In genomic region chr7:6636741-6637543, GRCh38 we compare ENCODE assay signal across 8 cellular contexts. TPM values are rescaled to one million over a fixed set of nuclear protein-coding genes. Genes with fewer than 3 reads are reported as not detected.
DNase-seq lines count a peak whose midpoint lies in the region; ATAC-seq and TF ChIP-seq lines count a peak whose summit lies in the region.

TSS of gene ZNF316 (plus strand) at chr7:6637318. CDS start at chr7:6642410, 5,092 bp downstream.

- peak within 1 kb of the TSS; percentile 86 to 97 (median 94) for H3K27ac Mint-ChIP-seq in CD8-positive, alpha-beta memory T cell
- H3K27ac Mint-ChIP-seq in T-helper 2 cell treated with Interferon-gamma antibody and Interleukin-4, amounts not matched to agents 5 μg/mL and 100 μg/mL, for 36 hours: peak within 1 kb of the TSS; percentile 81

- H3K27me3 Mint-ChIP-seq in CD8-positive, alpha-beta memory T cell: no peaks in the 10 kb centered on the region
- H3K27me3 Mint-ChIP-seq in T-helper 2 cell treated with Interferon-gamma antibody and Interleukin-4, amounts not matched to agents 5 μg/mL and 100 μg/mL, for 36 hours (ENCODE audit: low read depth): no peaks in the 10 kb centered on the region

- peaks cover 22% of the 10 kb centered on the region for H3K4me1 ChIP-seq in CD8-positive, alpha-beta memory T cell (ENCODE audit: insufficient read depth, low read length)
- peaks cover 2% of the 10 kb centered on the region; the same call in 1 of the 2 replicates for H3K4me1 ChIP-seq in iPS DF 6.9 (ENCODE audit: control insufficient read depth, insufficient read depth, low read length)
- peaks cover 0 to 31% (median 26%) of the 10 kb centered on the region in 4 donors for H3K4me1 ChIP-seq in sigmoid colon

- H3K36me3 ChIP-seq in CD8-positive, alpha-beta memory T cell (ENCODE audit: insufficient read depth, low read length): no peaks in the 10 kb centered on the region
- 0 out of 2 replicates have a peak, but pooled peaks cover 2% of the 10 kb centered on the region for H3K36me3 ChIP-seq in iPS DF 6.9 (ENCODE audit: control insufficient read depth, insufficient read depth, low read length)
- H3K36me3 ChIP-seq in sigmoid colon: peaks cover 0 to 16% (median 4%) of the 10 kb centered on the region in 4 donors

- no peak for TF ChIP-seq CTCF in sigmoid colon (IDR thresholded peaks at IDR 0.05)

- peak; percentile 54 for ATAC-seq in GM19395 (IDR thresholded peaks at IDR 0.05; ENCODE audit: unreplicated experiment)
- ATAC-seq in HG03521 (IDR thresholded peaks at IDR 0.05; ENCODE audit: unreplicated experiment): peak; percentile 57

- WGBS in iPS DF 6.9 (ENCODE audit: insufficient coverage, insufficient read length): no CpG with 5 or more reads among the region's 104 CpGs
- WGBS in sigmoid colon, 2 donors: 1 to 2% methylated on average over 104 of the region's 104 CpGs

- no peak for TF ChIP-seq EP300 in sigmoid colon (IDR thresholded peaks at IDR 0.05)

- CTCF ChIA-PET in CD8-positive, alpha-beta memory T cell (lab: Charles Lee): interaction anchor here (1.0 to 2.1 kb wide), 3 partner anchors 16 to 114 kb away, joined by 3 to 11 read pairs (median 4); no protein-coding TSS in a partner anchor

- H3K27me3 ChIP-seq in CD8-positive, alpha-beta memory T cell (ENCODE audit: insufficient read depth, low read length, poor library complexity, severe bottlenecking): no peaks in the 10 kb centered on the region
- H3K27me3 ChIP-seq in iPS DF 6.9 (ENCODE audit: control insufficient read depth, insufficient read depth, low read length): no peaks in the 10 kb centered on the region
- H3K27me3 ChIP-seq in sigmoid colon: no peaks in the 10 kb centered on the region

- POLR2A ChIA-PET in CD8-positive, alpha-beta memory T cell (lab: Charles Lee): interaction anchor here (1.0 kb wide), 2 partner anchors 16 to 47 kb away, joined by 3 to 6 read pairs; partner anchors contain the start of gene INTS15

- H3K9me3 ChIP-seq in CD8-positive, alpha-beta memory T cell (ENCODE audit: low read length): no peaks in the 10 kb centered on the region
- no peaks in the 10 kb centered on the region for H3K9me3 ChIP-seq in iPS DF 6.9 (ENCODE audit: control insufficient read depth, insufficient read depth, low read length)
- no peaks in the 10 kb centered on the region for H3K9me3 ChIP-seq in sigmoid colon

- no peaks in the 10 kb centered on the region for H3K9me3 Mint-ChIP-seq in CD8-positive, alpha-beta memory T cell
- no peaks in the 10 kb centered on the region for H3K9me3 Mint-ChIP-seq in T-helper 2 cell treated with Interferon-gamma antibody and Interleukin-4, amounts not matched to agents 5 μg/mL and 100 μg/mL, for 36 hours

- intact Hi-C loops in sigmoid colon (cut with DNase I): no loop called here

- peak within 1 kb of the TSS; percentile 50 for H3K4me3 ChIP-seq in CD8-positive, alpha-beta memory T cell (ENCODE audit: low read length)
- peak within 1 kb of the TSS; percentile 87; the same call in 1 of the 2 replicates for H3K4me3 ChIP-seq in iPS DF 6.9 (ENCODE audit: low read length)
- peak within 1 kb of the TSS; percentile 83 to 98 (median 95) for H3K4me3 ChIP-seq in sigmoid colon

- H3K27ac ChIP-seq in CD8-positive, alpha-beta memory T cell (ENCODE audit: low read depth, low read length): peak within 1 kb of the TSS; percentile 61
- H3K27ac ChIP-seq in iPS DF 6.9 (ENCODE audit: low read length): no peak within 1 kb of the TSS
- peak within 1 kb of the TSS; percentile 81 to 84 (median 83) for H3K27ac ChIP-seq in sigmoid colon

- H3K4me1 Mint-ChIP-seq in CD8-positive, alpha-beta memory T cell: peaks cover 25 to 44% (median 31%) of the 10 kb centered on the region in 3 donors
- H3K4me1 Mint-ChIP-seq in T-helper 2 cell treated with Interferon-gamma antibody and Interleukin-4, amounts not matched to agents 5 μg/mL and 100 μg/mL, for 36 hours (ENCODE audit: low read depth): peaks cover 18% of the 10 kb centered on the region

- DNase-seq in CD8-positive, alpha-beta memory T cell: peak; percentile 44 to 68 (median 54)
- DNase-seq in T-helper 2 cell treated with Interferon-gamma antibody and Interleukin-4, amounts not matched to agents 5 μg/mL and 100 μg/mL, for 36 hours (ENCODE audit: low spot score): peak; percentile 67
- DNase-seq in astrocyte of the hippocampus (ENCODE audit: low read depth, low spot score) (peak; percentile 78), iPS DF 6.9 (ENCODE audit: low read depth, low spot score) (no peak), sigmoid colon (peak; percentile 82), NCI-H187 (lab: John Stamatoyannopoulos, UW) (no peak)

- H3K36me3 Mint-ChIP-seq in CD8-positive, alpha-beta memory T cell: peaks cover 0 to 32% (median 4%) of the 10 kb centered on the region in 3 donors
- peaks cover 25% of the 10 kb centered on the region for H3K36me3 Mint-ChIP-seq in T-helper 2 cell treated with Interferon-gamma antibody and Interleukin-4, amounts not matched to agents 5 μg/mL and 100 μg/mL, for 36 hours (ENCODE audit: low read depth)

- peak within 1 kb of the TSS; percentile 85 to 90 (median 88) for H3K4me3 Mint-ChIP-seq in CD8-positive, alpha-beta memory T cell
- peak within 1 kb of the TSS; percentile 89 for H3K4me3 Mint-ChIP-seq in T-helper 2 cell treated with Interferon-gamma antibody and Interleukin-4, amounts not matched to agents 5 μg/mL and 100 μg/mL, for 36 hours

- no peak for TF ChIP-seq POLR2A in sigmoid colon (IDR thresholded peaks at IDR 0.05)

RNA-seq across cellular contexts. Expression of gene ZNF316, which starts in this region (rescaled TPM):
- 10 to 100 TPM; 26.5 TPM for total RNA-seq in CD8-positive, alpha-beta memory T cell
- polyA plus RNA-seq in CD8-positive, alpha-beta memory T cell: 5.2 TPM
- total RNA-seq in sigmoid colon: 10 to 100 TPM; 10.2 to 49.6 (median 17.2) TPM
- 10 to 100 TPM in 1 of 3 donors, 1 to 10 TPM in 2; 3.6 to 17.3 (median 5.3) TPM for polyA plus RNA-seq in sigmoid colon

Comparison
In these comparisons a context has a peak if more than half of its experiments do, and no peak if none do; other contexts are left out.
1. DNase-seq: peak in CD8-positive, alpha-beta memory T cell (5 of 5), T-helper 2 cell treated with Interferon-gamma antibody and Interleukin-4, amounts not matched to agents 5 μg/mL and 100 μg/mL, for 36 hours (single experiment), astrocyte of the hippocampus (single experiment) and sigmoid colon (single experiment); none in iPS DF 6.9 (single experiment) and NCI-H187 (0 of 2).
2. Peak in every context shown above with its lines, with median percentiles within 50 percentile points of each other: H3K4me3 ChIP-seq.